Comparison of ENCODE assay signal across 7 cellular contexts in genomic region chr15:20282491-20282943, GRCh38.
A peak's percentile ranks its signal among the peaks of the same experiment; 100 is the strongest.
DNase-seq lines count a peak whose midpoint lies in the region; ATAC-seq and TF ChIP-seq lines count a peak whose summit lies in the region.
"Not testable (repeated sequence)": the region's sequence is repeated elsewhere in the genome, so short reads cannot be mapped to it uniquely, and the experiment has no call there.

No MANE protein-coding gene starts in this region.

- ATAC-seq in upper lobe of left lung (ENCODE audit: low FRiP score in 2 of 2) = peak; percentile 23 to 41

- not testable (repeated sequence) for H3K4me1 ChIP-seq in H9 (ENCODE audit: insufficient read depth, low read length); SK-N-SH (ENCODE audit: control insufficient read depth in 1 of 2, insufficient read depth in 2 of 2, low read depth in 1 of 2, low read length in 1 of 2); sigmoid colon; upper lobe of left lung

- H4K91ac ChIP-seq in H9 (ENCODE audit: insufficient read length, low read depth, low read length) = not testable (repeated sequence)

- TF ChIP-seq EP300 in SK-N-SH (IDR thresholded peaks at IDR 0.05; ENCODE audit: borderline replicate concordance in 1 of 2, low read depth in 1 of 2, low read length in 1 of 2); sigmoid colon (IDR thresholded peaks at IDR 0.05); upper lobe of left lung (IDR thresholded peaks at IDR 0.05): not testable (repeated sequence)

- not testable (repeated sequence) for H3K23ac ChIP-seq in H9 (ENCODE audit: insufficient read length, low read depth, low read length)

- not testable (repeated sequence) for H3K4me1 Mint-ChIP-seq in H9; activated naive CD4-positive, alpha-beta T cell treated with anti-CD3 and anti-CD28 coated beads, Interleukin-2, amount 10 ng/mL, durations not matched to agents 7 days and 5 days

- not testable (repeated sequence) for H3K36me3 Mint-ChIP-seq in H9 (ENCODE audit: insufficient read depth in 1 of 3, low read depth in 3 of 3); activated naive CD4-positive, alpha-beta T cell treated with anti-CD3 and anti-CD28 coated beads, Interleukin-2, amount 10 ng/mL, durations not matched to agents 7 days and 5 days

- DNase-seq in H9 (peak; percentile 25), cardiac septum (ENCODE audit: low spot score) (peak; percentile 75), mesenteric fat pad (ENCODE audit: low spot score) (peak; percentile 93), sigmoid colon (peak; percentile 66), upper lobe of left lung (peak; percentile 23 to 90)
- DNase-seq in SK-N-SH = not testable (repeated sequence)
- peak; percentile 17 for DNase-seq in activated naive CD4-positive, alpha-beta T cell treated with anti-CD3 and anti-CD28 coated beads, Interleukin-2, amount 10 ng/mL, durations not matched to agents 7 days and 5 days

- peaks cover 93% of the 10 kb centered on the region for H3K9me3 ChIP-seq in H9 (ENCODE audit: control insufficient read depth, low read depth, low read length)
- not testable (repeated sequence) for H3K9me3 ChIP-seq in SK-N-SH
- H3K9me3 ChIP-seq in sigmoid colon = peaks cover 0 to 19% (median 3%) of the 10 kb centered on the region in 4 donors
- H3K9me3 ChIP-seq in upper lobe of left lung = peaks cover 0 to 25% (median 0%) of the 10 kb centered on the region in 4 donors

- H2BK120ac ChIP-seq in H9 (ENCODE audit: low read depth, low read length, poor library complexity, severe bottlenecking) = not testable (repeated sequence)

- H3K9me2 ChIP-seq in SK-N-SH = not testable (repeated sequence)

- no CpG with 5 or more reads among the region's 29 CpGs for WGBS in H9 (ENCODE audit: extremely low coverage, insufficient read length, low lambda C conversion rate)
- WGBS in SK-N-SH (ENCODE audit: low lambda C conversion rate) = 16% methylated on average over 29 of the region's 29 CpGs
- WGBS in sigmoid colon, 2 donors = 85 to 91% methylated on average over 29 of the region's 29 CpGs
- 85 to 86% methylated on average over 29 of the region's 29 CpGs for WGBS in upper lobe of left lung, 2 donors

- not testable (repeated sequence) for H3K4ac ChIP-seq in H9 (ENCODE audit: low read depth, low read length)

- not testable (repeated sequence) for H3K4me3 ChIP-seq in SK-N-SH (ENCODE audit: low read depth in 2 of 2, low read length in 1 of 2); sigmoid colon; upper lobe of left lung

- POLR2A ChIA-PET in SK-N-SH (lab: Yijun Ruan, JAX) = not testable (repeated sequence)

- H3K79me1 ChIP-seq in H9 (ENCODE audit: insufficient read depth, low read depth, low read length, poor library complexity, severe bottlenecking) = not testable (repeated sequence)

- not testable (repeated sequence) for TF ChIP-seq CTCF in H9 (conservative IDR thresholded peaks at IDR 0.05); SK-N-SH (IDR thresholded peaks at IDR 0.05); sigmoid colon (IDR thresholded peaks at IDR 0.05); upper lobe of left lung (IDR thresholded peaks at IDR 0.05)

- not testable (repeated sequence) for H3K23me2 ChIP-seq in H9 (ENCODE audit: insufficient read length, low read depth, low read length, poor library complexity, severe bottlenecking)

- H3K79me2 ChIP-seq in H9 (ENCODE audit: insufficient read depth, low read length); SK-N-SH (ENCODE audit: insufficient read depth): not testable (repeated sequence)

- CTCF ChIA-PET in SK-N-SH (lab: Yijun Ruan, JAX); activated naive CD4-positive, alpha-beta T cell treated with anti-CD3 and anti-CD28 coated beads, Interleukin-2, amount 10 ng/mL, durations not matched to agents 7 days and 5 days (lab: Charles Lee): not testable (repeated sequence)

- not testable (repeated sequence) for H2AK5ac ChIP-seq in H9 (ENCODE audit: insufficient read length, low read length)

- not testable (repeated sequence) for H2BK20ac ChIP-seq in H9 (ENCODE audit: low read depth, low read length, poor library complexity, severe bottlenecking)

- H3F3A ChIP-seq in SK-N-SH (replicated peaks; ENCODE audit: insufficient read depth) = not testable (repeated sequence)

- H4K8ac ChIP-seq in H9 (replicated peaks; ENCODE audit: insufficient read length, low read depth, low read length) = not testable (repeated sequence)

- H2BK12ac ChIP-seq in H9 (ENCODE audit: insufficient read length, low read depth, low read length) = not testable (repeated sequence)

- not testable (repeated sequence) for H3K4me2 ChIP-seq in H9 (ENCODE audit: insufficient read depth, insufficient read length, low read length); SK-N-SH

- not testable (repeated sequence) for H3K56ac ChIP-seq in H9 (ENCODE audit: insufficient read length, low read depth, low read length)

- H2AFZ ChIP-seq in H9 (ENCODE audit: low read length); SK-N-SH (ENCODE audit: low read depth): not testable (repeated sequence)

- H3K36me3 ChIP-seq in SK-N-SH (replicated peaks in 1 of 2; ENCODE audit: control insufficient read depth in 1 of 2, insufficient read depth in 2 of 2, low read length in 1 of 2); sigmoid colon; upper lobe of left lung: not testable (repeated sequence)

- H3K4me3 Mint-ChIP-seq in H9; activated naive CD4-positive, alpha-beta T cell treated with anti-CD3 and anti-CD28 coated beads, Interleukin-2, amount 10 ng/mL, durations not matched to agents 7 days and 5 days: not testable (repeated sequence)

- H3T11ph ChIP-seq in H9 (ENCODE audit: low read length) = not testable (repeated sequence)

- H3K27ac ChIP-seq in H9 (ENCODE audit: insufficient read length, low read depth, low read length); SK-N-SH (ENCODE audit: low read depth in 2 of 2, low read length in 1 of 2); sigmoid colon; upper lobe of left lung: not testable (repeated sequence)

- H2BK15ac ChIP-seq in H9 (ENCODE audit: low read depth, low read length) = not testable (repeated sequence)

- TF ChIP-seq POLR2A in sigmoid colon (IDR thresholded peaks at IDR 0.05); upper lobe of left lung (IDR thresholded peaks at IDR 0.05): not testable (repeated sequence)

- H3K18ac ChIP-seq in H9 (ENCODE audit: insufficient read length, low read depth, low read length) = not testable (repeated sequence)

- not testable (repeated sequence) for H4K20me1 ChIP-seq in H9 (ENCODE audit: control insufficient read depth, insufficient read depth, insufficient read length); SK-N-SH (ENCODE audit: insufficient read depth)

- H3K27ac Mint-ChIP-seq in H9; activated naive CD4-positive, alpha-beta T cell treated with anti-CD3 and anti-CD28 coated beads, Interleukin-2, amount 10 ng/mL, durations not matched to agents 7 days and 5 days: not testable (repeated sequence)

- H2BK5ac ChIP-seq in H9 (ENCODE audit: insufficient read length, low read length) = not testable (repeated sequence)

- not testable (repeated sequence) for H3K27me3 ChIP-seq in H9 (ENCODE audit: insufficient read depth, low read length); SK-N-SH (ENCODE audit: insufficient read depth); sigmoid colon; upper lobe of left lung

- TF ChIP-seq RAD21 in SK-N-SH (IDR thresholded peaks at IDR 0.05; ENCODE audit: low read length) = not testable (repeated sequence)

- H4K5ac ChIP-seq in H9 (ENCODE audit: insufficient read length, low read depth, low read length) = not testable (repeated sequence)

- intact Hi-C loops in cardiac septum (cut with DNase I); sigmoid colon (cut with DNase I): not testable (repeated sequence)

- not testable (repeated sequence) for H3K14ac ChIP-seq in H9 (ENCODE audit: insufficient read depth, low read length)

- H3K9ac ChIP-seq in H9 (ENCODE audit: extremely low read depth, insufficient read length, low read length); SK-N-SH: not testable (repeated sequence)

- not testable (repeated sequence) for H3K27me3 Mint-ChIP-seq in H9 (ENCODE audit: low read depth); activated naive CD4-positive, alpha-beta T cell treated with anti-CD3 and anti-CD28 coated beads, Interleukin-2, amount 10 ng/mL, durations not matched to agents 7 days and 5 days

- not testable (repeated sequence) for H3K9me3 Mint-ChIP-seq in H9; activated naive CD4-positive, alpha-beta T cell treated with anti-CD3 and anti-CD28 coated beads, Interleukin-2, amount 10 ng/mL, durations not matched to agents 7 days and 5 days

TF ChIP-seq in SK-N-SH, 30 proteins besides CTCF, POLR2A, EP300 and RAD21:
- TF ChIP-seq NRF1 (IDR thresholded peaks at IDR 0.05; ENCODE audit: low read depth, low read length) = peak; percentile 33; the same call in 1 of the 2 replicates
